Comparison of ENCODE assay signal across 20 cellular contexts in the genomic region with DNA sequence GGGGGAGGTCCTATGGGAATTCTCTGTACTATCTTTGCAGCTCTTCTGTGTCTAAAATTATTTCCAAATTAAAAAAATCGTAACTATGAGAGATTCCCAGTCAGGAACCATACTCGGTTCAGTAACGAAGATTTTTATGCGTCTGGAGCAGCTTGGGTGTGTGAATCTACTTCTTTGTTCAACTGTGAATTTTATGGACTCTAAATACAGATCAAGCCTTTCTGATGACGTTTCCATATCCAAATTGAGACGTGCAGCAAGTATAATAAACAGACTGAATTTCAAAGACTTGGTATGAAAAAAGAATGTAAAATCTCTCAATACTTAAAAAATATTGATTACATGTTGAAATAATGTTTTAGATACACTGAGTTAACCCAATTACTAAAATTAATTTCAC. TPM values are rescaled to one million over a fixed set of nuclear protein-coding genes. Genes with fewer than 3 reads are reported as not detected.
DNase-seq lines count a peak whose midpoint lies in the region; ATAC-seq, FAIRE-seq and TF ChIP-seq lines count a peak whose summit lies in the region.
"Had no signal": no experiment of that assay in that cellular context is flagged by ENCODE, and none has a peak within 500 bp of the region (broad histone marks: within the 10 kb centered on the region; RNA-seq: fewer than 3 reads in every experiment).

No MANE protein-coding gene starts in this region.

- peaks cover 3% of the 10 kb centered on the region for H3K9me3 Mint-ChIP-seq in stimulated activated memory B cell treated with anti-CD40 and anti-IgM and Interleukin-4, amounts not matched to agents 10 μg/mL and 1 μg/mL and 100 μg/mL, for 72 hours
- H3K9me3 Mint-ChIP-seq: activated CD4-positive, alpha-beta memory T cell treated with anti-CD3 and anti-CD28 coated beads for 36 hours had no signal

- H3K4me1 Mint-ChIP-seq in stimulated activated memory B cell treated with anti-CD40 and anti-IgM and Interleukin-4, amounts not matched to agents 10 μg/mL and 1 μg/mL and 100 μg/mL, for 72 hours, result peaks cover 72% of the 10 kb centered on the region

- peaks cover 7% of the 10 kb centered on the region; the same call in 1 of the 2 replicates for H3K36me3 ChIP-seq in GM23248 (ENCODE audit: low read depth)
- peaks cover 8% of the 10 kb centered on the region in 2 experiments for H3K36me3 ChIP-seq in GM12878 (ENCODE audit: control insufficient read depth in 2 of 2, insufficient read depth in 2 of 2, low read length in 1 of 2)

- no peaks in the 10 kb centered on the region for H3K9me3 ChIP-seq in GM23248 (ENCODE audit: low read depth)
- H3K9me3 ChIP-seq in GM12878 (replicated peaks; ENCODE audit: control insufficient read depth, insufficient read depth, low read length), result peaks cover 12% of the 10 kb centered on the region; the same call in 2 of the 3 replicates
- H3K9me3 ChIP-seq: testis had no signal

- H3K27ac ChIP-seq in GM23248, result 0 out of 2 replicates have a peak overlapping the region, but pooled peaks have one; percentile 76
- H3K27ac ChIP-seq in GM12878 (ENCODE audit: control insufficient read depth, insufficient read depth), result peak overlapping the region; percentile 6; the same call in 1 of the 2 replicates
- peak overlapping the region; percentile 3 for H3K27ac ChIP-seq in layer of hippocampus (ENCODE audit: low read depth, low read length)
- H3K27ac ChIP-seq: testis had no signal

- CTCF ChIA-PET in GM12878 (lab: Yijun Ruan, JAX), result no interaction called here

- H3K4me1 ChIP-seq in GM23248 (ENCODE audit: insufficient read depth), result peaks cover 25% of the 10 kb centered on the region
- peaks cover 24% of the 10 kb centered on the region for H3K4me1 ChIP-seq in GM12878 (ENCODE audit: control insufficient read depth, insufficient read depth, low read length)

- POLR2A ChIA-PET in GM12878 (lab: Charles Lee), result no interaction called here

- peak overlapping the region; percentile 65 for H3K4me3 Mint-ChIP-seq in stimulated activated memory B cell treated with anti-CD40 and anti-IgM and Interleukin-4, amounts not matched to agents 10 μg/mL and 1 μg/mL and 100 μg/mL, for 72 hours
- H3K4me3 Mint-ChIP-seq: activated CD4-positive, alpha-beta memory T cell treated with anti-CD3 and anti-CD28 coated beads for 36 hours; nephron had no signal

- peaks cover 60% of the 10 kb centered on the region for H3K36me3 Mint-ChIP-seq in stimulated activated memory B cell treated with anti-CD40 and anti-IgM and Interleukin-4, amounts not matched to agents 10 μg/mL and 1 μg/mL and 100 μg/mL, for 72 hours

- H3K27ac Mint-ChIP-seq in stimulated activated memory B cell treated with anti-CD40 and anti-IgM and Interleukin-4, amounts not matched to agents 10 μg/mL and 1 μg/mL and 100 μg/mL, for 72 hours, result peak overlapping the region; percentile 59
- H3K27ac Mint-ChIP-seq: activated CD4-positive, alpha-beta memory T cell treated with anti-CD3 and anti-CD28 coated beads for 36 hours had no signal

- SMC1A ChIA-PET in GM12878 (lab: Charles Lee; ENCODE audit: uncharacterized antibody, unreplicated experiment), result interaction anchor here (0.6 kb wide), 1 partner anchor 46 kb away, joined by 3 read pairs; no protein-coding TSS in a partner anchor

- H3K9me2 ChIP-seq in GM23248 (ENCODE audit: insufficient read depth), result no peaks in the 10 kb centered on the region

- H4K20me1 ChIP-seq in GM23248 (ENCODE audit: insufficient read depth) (peaks cover 27% of the 10 kb centered on the region), GM12878 (ENCODE audit: control insufficient read depth, insufficient read depth) (no peaks in the 10 kb centered on the region)

- no TSS peak for BruUV-seq in GM12878 (replicated peaks; lab: Mats Ljungman, UMichigan)

- in situ Hi-C loops in GM23248 (cut with MboI), result no loop called here
- in situ Hi-C loops in GM12878 (cut with MboI), result no loop called here

- RAD21 ChIA-PET in GM12878 (lab: Charles Lee; ENCODE audit: unreplicated experiment), result no interaction called here

- no peak for TF ChIP-seq CTCF in GM12878 (IDR thresholded peaks at IDR 0.05 in 2 of 3, conservative IDR thresholded peaks at IDR 0.05 in 1 of 3; ENCODE audit: control insufficient read depth in 2 of 3, extremely low read depth in 1 of 3, insufficient read depth in 1 of 3, low read depth in 3 of 3, low read length in 3 of 3)

- no peak overlapping the region for H3K4me2 ChIP-seq in GM23248 (ENCODE audit: unreplicated experiment)
- peak overlapping the region; percentile 45 for H3K4me2 ChIP-seq in GM12878 (ENCODE audit: control insufficient read depth, insufficient read depth)

- H2AFZ ChIP-seq in GM23248, result no peak overlapping the region
- no peak overlapping the region; the same call in 1 of the 2 replicates for H2AFZ ChIP-seq in GM12878 (ENCODE audit: control insufficient read depth, low read depth, low read length)

- peaks cover 26% of the 10 kb centered on the region for H3F3A ChIP-seq in GM23248 (ENCODE audit: insufficient read depth)

- intact Hi-C loops in GM12878 (cut with micrococcal nuclease; ENCODE audit: unreplicated experiment), result no loop called here

- H3K9ac ChIP-seq in GM23248 (no peak overlapping the region), GM12878 (ENCODE audit: control insufficient read depth, insufficient read depth, low read length) (no peak overlapping the region)

- H3K27me3 ChIP-seq in GM23248 (replicated peaks; ENCODE audit: insufficient read depth) (no peaks in the 10 kb centered on the region), GM12878 (replicated peaks in 1 of 2; ENCODE audit: control insufficient read depth in 2 of 2, insufficient read depth in 2 of 2, low read length in 1 of 2) (no peaks in the 10 kb centered on the region), layer of hippocampus (ENCODE audit: control insufficient read depth, insufficient read depth, low read length) (no peaks in the 10 kb centered on the region)
- H3K27me3 ChIP-seq: testis had no signal

- peaks cover 100% of the 10 kb centered on the region for H3K79me2 ChIP-seq in GM23248 (ENCODE audit: insufficient read depth)
- H3K79me2 ChIP-seq in GM12878 (ENCODE audit: control insufficient read depth, insufficient read depth, low read length), result peaks cover 50% of the 10 kb centered on the region

- H3K4me3 ChIP-seq in GM23248, result no peak overlapping the region
- H3K4me3 ChIP-seq in GM12878, result 0 out of 2 replicates have a peak overlapping the region, but pooled peaks have one; percentile 2
- H3K4me3 ChIP-seq: testis had no signal

- peak; percentile 56 for FAIRE-seq in GM12878 (lab: Jason Lieb, UNC)

- DNase-seq in GM23248 (no peak), GM12878 (ENCODE audit: low read depth, low spot score) (no peak), NCI-H1048 (lab: John Stamatoyannopoulos, UW) (no peak), CD1c-positive myeloid dendritic cell (ENCODE audit: extremely low spot score) (no peak), SK-N-DZ (ENCODE audit: low spot score) (no peak)
- DNase-seq: activated CD4-positive, alpha-beta memory T cell treated with anti-CD3 and anti-CD28 coated beads for 36 hours; amniotic stem cell; DMS79 treated with DMSO at 0.1 percent for 48 hours; effector memory CD4-positive, alpha-beta T cell; KBM-7; left colon; mesendoderm; NCI-H1694 treated with DMSO at 0.1 percent for 48 hours; NCI-H69; RPMI8226; testis had no signal

- 64 to 72% methylated on average over 6 of the region's 6 CpGs for WGBS in GM23248 (ENCODE audit: low coverage in 1 of 2, low lambda C conversion rate in 2 of 2, missing lambda C conversion rate in 2 of 2), 2 experiments
- 24% methylated on average over 6 of the region's 6 CpGs for WGBS in GM12878 (ENCODE audit: insufficient coverage, insufficient replicate concordance, low lambda C conversion rate, missing lambda C conversion rate)

- no peak for TF ChIP-seq EP300 in GM12878 (IDR thresholded peaks at IDR 0.05; ENCODE audit: borderline replicate concordance in 1 of 2, control insufficient read depth in 1 of 2, low read depth in 2 of 2, low read length in 2 of 2)

- no peak for ATAC-seq in GM12878
- ATAC-seq in stimulated activated memory B cell treated with anti-CD40 and anti-IgM and Interleukin-4, amounts not matched to agents 10 μg/mL and 1 μg/mL and 100 μg/mL, for 72 hours, result no peak
- ATAC-seq: HCT116, left colon had no signal

- TF ChIP-seq POLR2A in GM12878 (IDR thresholded peaks at IDR 0.05; ENCODE audit: low read depth, low read length), result no peak

- H3K27me3 Mint-ChIP-seq in stimulated activated memory B cell treated with anti-CD40 and anti-IgM and Interleukin-4, amounts not matched to agents 10 μg/mL and 1 μg/mL and 100 μg/mL, for 72 hours, result no peaks in the 10 kb centered on the region
- H3K27me3 Mint-ChIP-seq: activated CD4-positive, alpha-beta memory T cell treated with anti-CD3 and anti-CD28 coated beads for 36 hours had no signal

- TF ChIP-seq RAD21 in GM12878 (IDR thresholded peaks at IDR 0.05; ENCODE audit: insufficient read depth, low read depth, low read length), result no peak

TF ChIP-seq in GM12878, 131 proteins besides CTCF, POLR2A, EP300 and RAD21:
- peak; percentile 26 for TF ChIP-seq MEF2B (IDR thresholded peaks at IDR 0.05; ENCODE audit: partially characterized antibody, poor library complexity, severe bottlenecking)
- TF ChIP-seq IKZF2 (IDR thresholded peaks at IDR 0.05), result no peak
TF ChIP-seq in GM12878: peak in this region for 1.

RNA-seq across cellular contexts. Expression of a gene that starts 30.9 kb away (rescaled TPM):
- total RNA-seq in GM23248 (2014; rRNA removed; shearing (Covaris generic)), result 17.3 and 19.1 TPM in 2 replicates
- polyA plus RNA-seq in GM23248 (2016; fragmentation: Nextera tagmentation; extraction: Ambion mirVana) (13.3 and 14.3 TPM in 2 replicates), GM12878 (2011; rRNA removed) (4.5 and 8.7 TPM in 2 replicates), GM12878 (2014; fragmentation: Illumina TruSeq; extraction: Trizol) (5.3 and 12.8 TPM in 2 replicates), GM12878 (2014; fragmentation: Nextera tagmentation; extraction: Ambion mirVana) (under 1 TPM; 0.16 to 0.88 TPM), GM12878 (2014; rRNA removed) (27.5 and 34.4 TPM in 2 replicates), GM12878 (2016; fragmentation: Nextera tagmentation; extraction: Ambion mirVana) (1 to 10 TPM; 6.5 to 7.4 TPM)
- 9.0 and 12.3 TPM in 2 replicates for total RNA-seq in GM12878 (2013; cell fraction: nucleolus; rRNA removed)
- total RNA-seq in GM12878 (2014; rRNA removed) (8.3 and 9.3 TPM in 2 replicates), GM12878 (2014; rRNA removed; fragmentation: Illumina TruSeq; extraction: Trizol) (8.2 and 11.4 TPM in 2 replicates), GM12878 (2021) (58.4 and 61.1 TPM in 2 replicates)
- 4.9 TPM for polyA plus RNA-seq in GM12878 (2011; ENCODE audit: low read depth)
- polyA plus RNA-seq in GM12878 (2011; cell fraction: cytosol; rRNA removed), result 10.8 and 17.2 TPM in 2 replicates
- polyA plus RNA-seq in GM12878 (2011; cell fraction: nucleus; rRNA removed), result 66.5 and 83.5 TPM in 2 replicates
- 19.8 and 21.5 TPM in 2 replicates for polyA plus RNA-seq in GM12878 (2012)
- polyA minus RNA-seq in GM12878 (2011; rRNA and poly(A)+ RNA removed), result 7.2 and 18.0 TPM in 2 replicates
- polyA minus RNA-seq in GM12878 (2011; cell fraction: cytosol; rRNA and poly(A)+ RNA removed), result 14.8 and 19.0 TPM in 2 replicates
- polyA minus RNA-seq in GM12878 (2011; cell fraction: nucleus; rRNA and poly(A)+ RNA removed), result 5.2 and 13.0 TPM in 2 replicates
- 19.5 and 20.8 TPM in 2 replicates for polyA plus RNA-seq in SK-N-DZ (2014; cell fraction: cytosol; rRNA removed)
- polyA plus RNA-seq in SK-N-DZ (2014; cell fraction: nucleus; rRNA removed), result 29.7 and 33.5 TPM in 2 replicates

Comparison
In these comparisons a context has a peak if more than half of its experiments do, and no peak if none do; other contexts are left out.
1. H3K27ac ChIP-seq: peak in every context shown above with its lines; median percentile 76 in GM23248; 6 in GM12878; 3 in layer of hippocampus.